20 cellular contexts compared by ENCODE assay signal in genomic region chr16:53069772-53070171, GRCh38. TPM values are rescaled to one million over a fixed set of nuclear protein-coding genes. Genes with fewer than 3 reads are reported as not detected.
DNase-seq lines count a peak whose midpoint lies in the region; ATAC-seq, FAIRE-seq and TF ChIP-seq lines count a peak whose summit lies in the region.
"Had no signal": no experiment of that assay in that cellular context is flagged by ENCODE, and none has a peak within 500 bp of the region (broad histone marks: within the 10 kb centered on the region; RNA-seq: fewer than 3 reads in every experiment).

No MANE protein-coding gene starts in this region.

- no peak for TF ChIP-seq CTCF in left ventricle myocardium inferior (IDR thresholded peaks at IDR 0.05; ENCODE audit: borderline replicate concordance)
- no peak for TF ChIP-seq CTCF in glutamatergic neuron (IDR thresholded peaks at IDR 0.05; ENCODE audit: partially characterized antibody, unreplicated experiment)

- peak overlapping the region; percentile 42 for H3K4me3 Mint-ChIP-seq in central memory CD8-positive, alpha-beta T cell
- no peak overlapping the region for H3K4me3 Mint-ChIP-seq in glutamatergic neuron (ENCODE audit: unreplicated experiment)

- peaks cover 67% of the 10 kb centered on the region for H3K4me1 Mint-ChIP-seq in central memory CD8-positive, alpha-beta T cell
- H3K4me1 Mint-ChIP-seq in glutamatergic neuron (ENCODE audit: low read depth, unreplicated experiment) = peaks cover 17% of the 10 kb centered on the region

- no peaks in the 10 kb centered on the region for H3K9me3 Mint-ChIP-seq in central memory CD8-positive, alpha-beta T cell
- H3K9me3 Mint-ChIP-seq in glutamatergic neuron (ENCODE audit: unreplicated experiment) = peaks cover 6% of the 10 kb centered on the region

- no peaks in the 10 kb centered on the region for H3K36me3 Mint-ChIP-seq in central memory CD8-positive, alpha-beta T cell (ENCODE audit: insufficient read depth)
- peaks cover 8% of the 10 kb centered on the region for H3K36me3 Mint-ChIP-seq in glutamatergic neuron (ENCODE audit: unreplicated experiment)

- FAIRE-seq in GM18507 (lab: Jason Lieb, UNC) = peak; percentile 51
- FAIRE-seq: A204.1 had no signal

- DNase-seq in left ventricle myocardium inferior (no peak), cardiac septum (ENCODE audit: low spot score) (no peak), GM18507 (ENCODE audit: extremely low spot score, insufficient read length, low read depth) (no peak), nucleus accumbens (lab: John Stamatoyannopoulos, UW) (no peak), glutamatergic neuron (no peak)
- no peak for DNase-seq in central memory CD8-positive, alpha-beta T cell (ENCODE audit: low spot score in 2 of 2)
- DNase-seq in activated T-cell treated with anti-CD3 and anti-CD28 coated beads, Interleukin-2, amount 50 U/mL, for 1 hour = no peak
- DNase-seq: C1 segment of cervical spinal cord, DMS79, GOT3, NCI-H1105 treated with DMSO at 0.1 percent for 48 hours, NCI-H1694 treated with DMSO at 0.1 percent for 48 hours, NCI-H2107, NCI-H510A, NCI-H774, SHP77 had no signal

- peak overlapping the region; percentile 52 for H3K27ac Mint-ChIP-seq in central memory CD8-positive, alpha-beta T cell (ENCODE audit: low read depth)
- no peak overlapping the region for H3K27ac Mint-ChIP-seq in glutamatergic neuron (ENCODE audit: unreplicated experiment)

- peaks cover 82% of the 10 kb centered on the region for H3K4me1 ChIP-seq in left ventricle myocardium inferior

- ATAC-seq in central memory CD8-positive, alpha-beta T cell (replicated peaks; ENCODE audit: extremely low read depth, poor library complexity, severe bottlenecking) = no peak
- ATAC-seq: HCT116 had no signal

- no peaks in the 10 kb centered on the region for H3K27me3 Mint-ChIP-seq in central memory CD8-positive, alpha-beta T cell
- H3K27me3 Mint-ChIP-seq in glutamatergic neuron (ENCODE audit: unreplicated experiment) = peaks cover 3% of the 10 kb centered on the region

- peaks cover 4% of the 10 kb centered on the region for H3K9me3 ChIP-seq in left ventricle myocardium inferior (replicated peaks)

- intact Hi-C loops in left ventricle myocardium inferior (cut with micrococcal nuclease) (no loop called here), cardiac septum (cut with DNase I) (no loop called here)

- peak overlapping the region; percentile 85 for H3K27ac ChIP-seq in left ventricle myocardium inferior (replicated peaks)
- H3K27ac ChIP-seq: SK-N-MC had no signal

- H3K27me3 ChIP-seq in left ventricle myocardium inferior (ENCODE audit: low read depth) = no peaks in the 10 kb centered on the region

- H3K4me3 ChIP-seq in left ventricle myocardium inferior = no peak overlapping the region
- H3K4me3 ChIP-seq: SK-N-MC had no signal

- peaks cover 11% of the 10 kb centered on the region for H3K36me3 ChIP-seq in left ventricle myocardium inferior

RNA-seq across cellular contexts. Expression of gene CHD9, which starts 15.0 kb away (rescaled TPM):
- total RNA-seq in left ventricle myocardium inferior (38.9 TPM), cardiac septum (64.6 TPM), glutamatergic neuron (ENCODE audit: unreplicated experiment) (120 TPM)

RNA-seq across cellular contexts. Expression of gene CHD9NB, which starts 17.1 kb away (rescaled TPM):
- total RNA-seq in left ventricle myocardium inferior (0.77 TPM), cardiac septum (1.0 TPM), glutamatergic neuron (ENCODE audit: unreplicated experiment) (1.8 TPM)
- total RNA-seq: RPMI7951 had no signal
